24 cellular contexts compared by ENCODE assay signal in the genomic region with DNA sequence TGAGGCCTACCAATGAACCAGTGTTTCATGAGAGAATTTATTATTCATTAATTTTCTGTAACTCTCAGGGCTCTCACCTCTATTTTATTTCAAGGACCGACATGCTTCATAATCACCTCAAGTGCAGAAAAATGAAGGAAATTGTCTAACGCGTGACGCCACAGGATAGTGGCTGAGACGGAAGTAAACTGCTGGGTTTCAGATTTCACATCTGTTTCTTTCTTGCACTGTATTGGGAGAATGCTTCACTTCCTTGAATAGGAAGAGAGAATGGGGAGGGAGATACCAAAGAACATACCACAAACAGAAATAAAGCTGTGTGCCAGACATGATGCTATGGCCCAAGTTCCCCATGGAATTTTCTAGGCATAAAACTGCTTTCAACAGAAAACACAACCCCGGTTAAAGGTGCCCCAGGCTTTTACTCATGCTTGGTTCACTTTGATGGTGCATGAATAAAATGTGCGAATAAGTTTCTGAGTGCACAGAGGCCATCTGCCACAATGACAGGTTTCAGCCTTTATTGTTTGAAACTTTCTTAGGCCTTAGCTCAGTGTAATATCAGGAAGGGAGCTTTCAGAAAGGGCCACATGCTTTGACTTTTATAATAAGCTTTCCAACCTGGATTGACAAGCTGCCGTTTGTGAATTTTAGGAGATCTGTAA.
"Had no signal": no experiment of that assay in that cellular context is flagged by ENCODE, and none has a peak within 500 bp of the region (broad histone marks: within the 10 kb centered on the region; RNA-seq: fewer than 3 reads in every experiment).

No MANE protein-coding gene starts in this region.

- DNase-seq: activated CD4-positive, alpha-beta T cell treated with anti-CD3 and anti-CD28 coated beads for 36 hours; activated CD4-positive, CD25-positive, alpha-beta regulatory T cell; activated CD8-positive, alpha-beta memory T cell treated with anti-CD3 and anti-CD28 coated beads, Interleukin-2, amount 10 ng/mL, durations not matched to agents 7 days and 5 days; activated CD8-positive, alpha-beta T cell treated with anti-CD3 and anti-CD28 coated beads, Interleukin-2, amount 10 ng/mL, durations not matched to agents 7 days and 5 days; activated naive CD4-positive, alpha-beta T cell; activated T-cell treated with anti-CD3 and anti-CD28 coated beads, Interleukin-2, amount 50 U/mL, for 48 hours; central memory CD4-positive, alpha-beta T cell; heart left ventricle; hypothalamus; kidney glomerular epithelial cell; left ventricle myocardium inferior; mesendoderm; natural killer cell; ovary; stimulated activated CD4-positive, alpha-beta T cell treated with anti-CD3 and anti-CD28 coated beads, Interleukin-15, amount 100 ng/mL, for 24 hours; stimulated activated CD4-positive, alpha-beta T cell treated with anti-CD3 and anti-CD28 coated beads, Interleukin-2, amount 100 ng/mL, for 24 hours; stimulated activated naive B cell treated with anti-CD40 and anti-IgM and Interleukin-4, amounts not matched to agents 10 μg/mL and 1 μg/mL and 100 μg/mL, for 72 hours; stomach; tibial artery; upper lobe of right lung had no signal

- H3K9me3 ChIP-seq: breast epithelium, heart left ventricle, left ventricle myocardium inferior, ovary, stomach, suprapubic skin, tibial artery, upper lobe of right lung had no signal

- H3K4me3 ChIP-seq: breast epithelium, heart left ventricle, left ventricle myocardium inferior, lung, ovary, stomach, suprapubic skin, tibial artery, upper lobe of right lung had no signal

- H3K4me1 ChIP-seq: breast epithelium, heart left ventricle, left ventricle myocardium inferior, stomach, suprapubic skin, tibial artery, upper lobe of right lung had no signal

- ATAC-seq: activated CD4-positive, alpha-beta T cell treated with anti-CD3 and anti-CD28 coated beads for 36 hours; activated CD8-positive, alpha-beta memory T cell treated with anti-CD3 and anti-CD28 coated beads, Interleukin-2, amount 10 ng/mL, durations not matched to agents 7 days and 5 days; activated CD8-positive, alpha-beta T cell treated with anti-CD3 and anti-CD28 coated beads, Interleukin-2, amount 10 ng/mL, durations not matched to agents 7 days and 5 days; activated naive CD4-positive, alpha-beta T cell treated with anti-CD3 and anti-CD28 coated beads, Interleukin-2, amount 50 U/mL, for 72 hours; heart left ventricle; natural killer cell; stimulated activated naive B cell treated with anti-CD40 and anti-IgM and Interleukin-4, amounts not matched to agents 10 μg/mL and 1 μg/mL and 100 μg/mL, for 72 hours; upper lobe of right lung had no signal

- H3K27ac ChIP-seq: breast epithelium, heart left ventricle, left ventricle myocardium inferior, ovary, stomach, suprapubic skin, tibial artery, upper lobe of right lung had no signal

- H3K36me3 ChIP-seq: breast epithelium, heart left ventricle, left ventricle myocardium inferior, ovary, stomach, suprapubic skin, tibial artery, upper lobe of right lung had no signal

- H3K27me3 ChIP-seq: breast epithelium, heart left ventricle, ovary, stomach, suprapubic skin, tibial artery, upper lobe of right lung had no signal
